In genomic region chr2:174337337-174338154, GRCh38 we compare ENCODE assay signal across 8 cellular contexts. TPM values are rescaled to one million over a fixed set of nuclear protein-coding genes. Genes with fewer than 3 reads are reported as not detected.
DNase-seq lines count a peak whose midpoint lies in the region; ATAC-seq and TF ChIP-seq lines count a peak whose summit lies in the region.

No MANE protein-coding gene starts in this region.

- no peak overlapping the region for H2AK9ac ChIP-seq in IMR-90 (replicated peaks; ENCODE audit: low read depth, low read length, poor library complexity)

- CTCF ChIA-PET in activated CD4-positive, alpha-beta T cell treated with anti-CD3 and anti-CD28 coated beads, Interleukin-2, amount 10 ng/mL, durations not matched to agents 7 days and 5 days (lab: Charles Lee), result interaction anchor here (1.1 to 1.5 kb wide), 2 partner anchors 9 to 1789 kb away, joined by 3 read pairs; no protein-coding TSS in a partner anchor
- CTCF ChIA-PET in IMR-90 (lab: Yijun Ruan, JAX), result interaction anchor here (0.7 to 1.0 kb wide), 2 partner anchors 43 to 260 kb away, joined by 4 to 5 read pairs; no protein-coding TSS in a partner anchor

- H3K9me1 ChIP-seq in IMR-90 (ENCODE audit: insufficient read depth, low read length), result no peaks in the 10 kb centered on the region

- in situ Hi-C loops in IMR-90 (cut with MboI; ENCODE audit: low sequenced_read_pairs), result loop anchor here (25.0 kb wide), 2 partner anchors 750 to 1525 kb away; no protein-coding TSS in a partner anchor

- no peak overlapping the region for H3K18ac ChIP-seq in IMR-90 (ENCODE audit: low read depth, low read length)

- H4K5ac ChIP-seq in IMR-90 (ENCODE audit: low read depth, low read length), result no peak overlapping the region

- H3K36me3 Mint-ChIP-seq in activated CD4-positive, alpha-beta T cell treated with anti-CD3 and anti-CD28 coated beads, Interleukin-2, amount 10 ng/mL, durations not matched to agents 7 days and 5 days (ENCODE audit: low read depth), result no peaks in the 10 kb centered on the region
- H3K36me3 Mint-ChIP-seq in activated T-helper 17 cell treated with anti-CD3 and anti-CD28 coated beads, Interleukin-2, amount 50 U/mL, for 72 hours (ENCODE audit: low read depth), result peaks cover 25% of the 10 kb centered on the region

- no peak overlapping the region for H3K14ac ChIP-seq in IMR-90 (replicated peaks; ENCODE audit: low read depth, low read length)

- H3K79me1 ChIP-seq in IMR-90 (ENCODE audit: low read depth in 1 of 2, low read length in 2 of 2), result no peaks in the 10 kb centered on the region

- TF ChIP-seq POLR2A in IMR-90 (IDR thresholded peaks at IDR 0.05; ENCODE audit: low read depth, low read length), result no peak

- POLR2A ChIA-PET in activated CD4-positive, alpha-beta T cell treated with anti-CD3 and anti-CD28 coated beads, Interleukin-2, amount 10 ng/mL, durations not matched to agents 7 days and 5 days (lab: Charles Lee), result no interaction called here
- POLR2A ChIA-PET in IMR-90 (lab: Charles Lee; ENCODE audit: unreplicated experiment), result no interaction called here

- H3K9ac ChIP-seq in IMR-90 (ENCODE audit: low read depth, low read length) (no peak overlapping the region), iPS-20b (ENCODE audit: low read depth, low read length) (no peak overlapping the region)

- peaks cover 41% of the 10 kb centered on the region for H3K4me1 Mint-ChIP-seq in activated CD4-positive, alpha-beta T cell treated with anti-CD3 and anti-CD28 coated beads, Interleukin-2, amount 10 ng/mL, durations not matched to agents 7 days and 5 days
- peaks cover 6% of the 10 kb centered on the region for H3K4me1 Mint-ChIP-seq in activated T-helper 17 cell treated with anti-CD3 and anti-CD28 coated beads, Interleukin-2, amount 50 U/mL, for 72 hours

- peaks cover 10% of the 10 kb centered on the region for H3K4me1 ChIP-seq in IMR-90 (ENCODE audit: control insufficient read depth, insufficient read depth, low read length)
- H3K4me1 ChIP-seq in iPS-20b (ENCODE audit: insufficient read depth, low read length), result peaks cover 33% of the 10 kb centered on the region; the same call in 1 of the 2 replicates
- H3K4me1 ChIP-seq in urinary bladder (ENCODE audit: insufficient read depth), result no peaks in the 10 kb centered on the region

- H3K4me2 ChIP-seq in IMR-90 (ENCODE audit: low read depth, low read length), result peak overlapping the region; percentile 64

- no peaks in the 10 kb centered on the region for H3K36me3 ChIP-seq in IMR-90 (ENCODE audit: control insufficient read depth, insufficient read depth, low read length)
- H3K36me3 ChIP-seq in iPS-20b (ENCODE audit: insufficient read depth, low read depth, low read length), result no peaks in the 10 kb centered on the region
- H3K36me3 ChIP-seq in urinary bladder (ENCODE audit: insufficient read depth), result no peaks in the 10 kb centered on the region

- peaks cover 8% of the 10 kb centered on the region for H3K9me3 ChIP-seq in IMR-90 (ENCODE audit: control insufficient read depth, insufficient read depth, low read length)
- H3K9me3 ChIP-seq in iPS-20b (ENCODE audit: insufficient read depth, low read depth, low read length), result no peaks in the 10 kb centered on the region

- no peak for TF ChIP-seq CTCF in IMR-90 (conservative IDR thresholded peaks at IDR 0.05; ENCODE audit: low read depth, low read length)

- TF ChIP-seq RAD21 in IMR-90 (IDR thresholded peaks at IDR 0.05; ENCODE audit: low read length), result no peak

- intact Hi-C loops in IMR-90 (cut with micrococcal nuclease), result loop anchor here (5.0 kb wide), 1 partner anchor 285 kb away; no protein-coding TSS in a partner anchor

- H2BK120ac ChIP-seq in IMR-90 (ENCODE audit: low read depth, low read length), result no peak overlapping the region

- peaks cover 34% of the 10 kb centered on the region; the same call in 1 of the 2 replicates for H4K20me1 ChIP-seq in IMR-90 (ENCODE audit: insufficient read depth, low read length)

- H3K23ac ChIP-seq in IMR-90 (ENCODE audit: low read depth, low read length), result no peak overlapping the region

- no peak overlapping the region for H3K56ac ChIP-seq in IMR-90 (ENCODE audit: extremely low read depth, insufficient read depth, low read length)

- dilution Hi-C loops in IMR-90 (cut with HindIII; ENCODE audit: low sequenced_read_pairs, unreplicated experiment), result no loop called here

- H2BK15ac ChIP-seq in IMR-90 (ENCODE audit: low read depth, low read length), result no peak overlapping the region

- no peaks in the 10 kb centered on the region for H3K9me3 Mint-ChIP-seq in activated CD4-positive, alpha-beta T cell treated with anti-CD3 and anti-CD28 coated beads, Interleukin-2, amount 10 ng/mL, durations not matched to agents 7 days and 5 days
- H3K9me3 Mint-ChIP-seq in activated T-helper 17 cell treated with anti-CD3 and anti-CD28 coated beads, Interleukin-2, amount 50 U/mL, for 72 hours, result no peaks in the 10 kb centered on the region

- H3K27ac Mint-ChIP-seq in activated CD4-positive, alpha-beta T cell treated with anti-CD3 and anti-CD28 coated beads, Interleukin-2, amount 10 ng/mL, durations not matched to agents 7 days and 5 days, result no peak overlapping the region
- no peak overlapping the region for H3K27ac Mint-ChIP-seq in activated T-helper 17 cell treated with anti-CD3 and anti-CD28 coated beads, Interleukin-2, amount 50 U/mL, for 72 hours

- peak overlapping the region; percentile 33 for H2AFZ ChIP-seq in IMR-90 (replicated peaks; ENCODE audit: low read length, poor library complexity)

- no peak overlapping the region for H3K4ac ChIP-seq in IMR-90 (ENCODE audit: low read depth, low read length)

- H2BK20ac ChIP-seq in IMR-90 (ENCODE audit: low read depth, low read length), result no peak overlapping the region

- peak; percentile 33 for ATAC-seq in IMR-90 (ENCODE audit: low read depth)
- ATAC-seq in activated T-helper 17 cell treated with anti-CD3 and anti-CD28 coated beads, Interleukin-2, amount 50 U/mL, for 72 hours (replicated peaks), result peak; percentile 32

- H4K91ac ChIP-seq in IMR-90 (ENCODE audit: insufficient read depth, low read depth, low read length), result no peak overlapping the region

- H2BK5ac ChIP-seq in IMR-90 (ENCODE audit: low read depth, low read length, poor library complexity, severe bottlenecking), result no peak overlapping the region

- WGBS in IMR-90 (ENCODE audit: extremely low coverage in 2 of 2, insufficient read length in 1 of 2), 2 experiments, result 0% methylated on average over 36 of the region's 74 CpGs; no CpG with 5 or more reads in 1 of the 2 experiments
- 3% methylated on average over 74 of the region's 74 CpGs for WGBS in urinary bladder

- H3K27ac ChIP-seq in IMR-90 (ENCODE audit: insufficient read depth, low read length), result no peak overlapping the region
- no peak overlapping the region for H3K27ac ChIP-seq in iPS-20b (ENCODE audit: low read length)
- H3K27ac ChIP-seq in urinary bladder (ENCODE audit: low read depth), result no peak overlapping the region

- no peak overlapping the region for H4K8ac ChIP-seq in IMR-90 (ENCODE audit: low read depth in 2 of 2, low read length in 2 of 2)

- peaks cover 87% of the 10 kb centered on the region for H3K27me3 ChIP-seq in IMR-90 (ENCODE audit: control insufficient read depth, insufficient read depth, low read length)
- H3K27me3 ChIP-seq in iPS-20b (ENCODE audit: insufficient read depth, low read length), result peaks cover 100% of the 10 kb centered on the region

- DNase-seq in activated CD4-positive, alpha-beta T cell treated with anti-CD3 and anti-CD28 coated beads, Interleukin-2, amount 10 ng/mL, durations not matched to agents 7 days and 5 days, result peak; percentile 43
- DNase-seq in activated CD4-positive, alpha-beta T cell treated with anti-CD3 and anti-CD28 coated beads, Interleukin-2, amount 50 U/mL, for 1 hour, result no peak
- DNase-seq in IMR-90, result no peak
- no peak for DNase-seq in C1 segment of cervical spinal cord (lab: John Stamatoyannopoulos, UW)
- DNase-seq in NCI-H774 (lab: John Stamatoyannopoulos, UW), result no peak

- H3K4me3 ChIP-seq in IMR-90 (ENCODE audit: insufficient read depth, low read depth, low read length) (peak overlapping the region; percentile 18; the same call in 1 of the 2 replicates), iPS-20b (ENCODE audit: low read length) (peak overlapping the region; percentile 59), urinary bladder (ENCODE audit: low read depth, low read length) (peak overlapping the region; percentile 23)

- H2AK5ac ChIP-seq in IMR-90 (ENCODE audit: low read depth, low read length), result no peak overlapping the region

- peak overlapping the region; percentile 58 for H3K4me3 Mint-ChIP-seq in activated CD4-positive, alpha-beta T cell treated with anti-CD3 and anti-CD28 coated beads, Interleukin-2, amount 10 ng/mL, durations not matched to agents 7 days and 5 days
- H3K4me3 Mint-ChIP-seq in activated T-helper 17 cell treated with anti-CD3 and anti-CD28 coated beads, Interleukin-2, amount 50 U/mL, for 72 hours, result peak overlapping the region; percentile 53

- peaks cover 67% of the 10 kb centered on the region for H3K27me3 Mint-ChIP-seq in activated CD4-positive, alpha-beta T cell treated with anti-CD3 and anti-CD28 coated beads, Interleukin-2, amount 10 ng/mL, durations not matched to agents 7 days and 5 days
- H3K27me3 Mint-ChIP-seq in activated T-helper 17 cell treated with anti-CD3 and anti-CD28 coated beads, Interleukin-2, amount 50 U/mL, for 72 hours, result peaks cover 52% of the 10 kb centered on the region

- no TSS peak for BruUV-seq in IMR-90 (replicated peaks; lab: Mats Ljungman, UMichigan)

TF ChIP-seq in IMR-90, 13 proteins besides CTCF, POLR2A, EP300 and RAD21 (continues in another document):
- no peak for TF ChIP-seq RFX5 (IDR thresholded peaks at IDR 0.05; ENCODE audit: low read depth, low read length)
- TF ChIP-seq FOS (IDR thresholded peaks at IDR 0.05; ENCODE audit: low read depth, low read length), result no peak
- no peak for TF ChIP-seq SMC3 (IDR thresholded peaks at IDR 0.05; ENCODE audit: low read depth, low read length)

RNA-seq across cellular contexts. Expression of gene SP9, which starts 2.8 kb away (rescaled TPM):
- total RNA-seq in activated CD4-positive, alpha-beta T cell treated with anti-CD3 and anti-CD28 coated beads, Interleukin-2, amount 10 ng/mL, durations not matched to agents 7 days and 5 days, result not detected
- total RNA-seq in IMR-90 (2012; rRNA removed) (not detected in 2 replicates), urinary bladder (not detected)
- polyA plus RNA-seq in IMR-90 (2012; rRNA removed) (not detected in 2 replicates), urinary bladder (not detected)
- not detected in 2 replicates for polyA plus RNA-seq in IMR-90 (2012; cell fraction: cytosol; rRNA removed)
- polyA plus RNA-seq in IMR-90 (2012; cell fraction: nucleus; rRNA removed; ENCODE audit: low replicate concordance), result not detected in 2 replicates
- not detected for total RNA-seq in activated T-helper 17 cell treated with anti-CD3 and anti-CD28 coated beads, Interleukin-2, amount 50 U/mL, for 72 hours

RNA-seq across cellular contexts. Expression of gene SCRN3, which starts 58.0 kb away (rescaled TPM):
- 10 to 100 TPM; 16.8 to 16.9 TPM for total RNA-seq in activated CD4-positive, alpha-beta T cell treated with anti-CD3 and anti-CD28 coated beads, Interleukin-2, amount 10 ng/mL, durations not matched to agents 7 days and 5 days
- 9.9 and 18.6 TPM in 2 replicates for total RNA-seq in IMR-90 (2012; rRNA removed)
- polyA plus RNA-seq in IMR-90 (2012; rRNA removed), result 8.0 and 11.4 TPM in 2 replicates
- polyA plus RNA-seq in IMR-90 (2012; cell fraction: cytosol; rRNA removed), result 4.2 and 6.1 TPM in 2 replicates
- 7.5 and 9.6 TPM in 2 replicates for polyA plus RNA-seq in IMR-90 (2012; cell fraction: nucleus; rRNA removed; ENCODE audit: low replicate concordance)
- 10 to 100 TPM; 12.7 to 22.0 TPM for total RNA-seq in activated T-helper 17 cell treated with anti-CD3 and anti-CD28 coated beads, Interleukin-2, amount 50 U/mL, for 72 hours
- total RNA-seq in urinary bladder, result 46.8 TPM
- 20.8 TPM for polyA plus RNA-seq in urinary bladder
